ENCODE assay signal across 13 cellular contexts in genomic region chr11:69887841-69888670, GRCh38.
"Had no signal": no experiment of that assay in that cellular context is flagged by ENCODE, and none has a peak within 500 bp of the region (broad histone marks: within the 10 kb centered on the region; RNA-seq: fewer than 3 reads in every experiment).

No MANE protein-coding gene starts in this region.

- DNase-seq: upper lobe of right lung had no signal

- H3K36me3 Mint-ChIP-seq: naive thymus-derived CD4-positive, alpha-beta T cell had no signal

- H3K27ac ChIP-seq: ascending aorta, breast epithelium, epithelial cell of prostate, gastrocnemius medialis, left lung, right atrium auricular region, upper lobe of right lung had no signal

- H3K4me1 Mint-ChIP-seq: activated CD4-positive, alpha-beta T cell treated with anti-CD3 and anti-CD28 coated beads, Interleukin-2, amount 10 ng/mL, durations not matched to agents 7 days and 5 days had no signal

- H3K4me3 ChIP-seq: ascending aorta, breast epithelium, gastrocnemius medialis, left lung, right atrium auricular region, upper lobe of right lung had no signal

- H3K9me3 ChIP-seq: ascending aorta, breast epithelium, gastrocnemius medialis, left lung, right atrium auricular region, upper lobe of right lung had no signal

- H3K9me3 Mint-ChIP-seq: activated CD4-positive, alpha-beta T cell treated with anti-CD3 and anti-CD28 coated beads, Interleukin-2, amount 10 ng/mL, durations not matched to agents 7 days and 5 days; activated naive CD4-positive, alpha-beta T cell treated with anti-CD3 and anti-CD28 coated beads for 36 hours; activated T-helper 1 cell treated with anti-CD3 and anti-CD28 coated beads, Interleukin-12 subunit alpha, Interleukin-12 subunit beta, Interleukin-2, Interleukin-4 antibody, amounts not matched to agents 30 ng/mL and 10 ng/mL and 1 ng/mL, durations not matched to agents 14 hours and 24 hours and 36 hours; naive thymus-derived CD4-positive, alpha-beta T cell; stimulated activated naive CD8-positive, alpha-beta T cell treated with anti-CD3 and anti-CD28 coated beads, Interleukin-15, amount 100 ng/mL, for 72 hours had no signal

- H3K27ac Mint-ChIP-seq: activated CD4-positive, alpha-beta T cell treated with anti-CD3 and anti-CD28 coated beads, Interleukin-2, amount 10 ng/mL, durations not matched to agents 7 days and 5 days; activated naive CD4-positive, alpha-beta T cell treated with anti-CD3 and anti-CD28 coated beads for 36 hours; activated T-helper 1 cell treated with anti-CD3 and anti-CD28 coated beads, Interleukin-12 subunit alpha, Interleukin-12 subunit beta, Interleukin-2, Interleukin-4 antibody, amounts not matched to agents 30 ng/mL and 10 ng/mL and 1 ng/mL, durations not matched to agents 14 hours and 24 hours and 36 hours; naive thymus-derived CD4-positive, alpha-beta T cell; progenitor cell of endocrine pancreas; stimulated activated naive CD8-positive, alpha-beta T cell treated with anti-CD3 and anti-CD28 coated beads, Interleukin-15, amount 100 ng/mL, for 72 hours had no signal

- H3K27me3 ChIP-seq: ascending aorta, breast epithelium, right atrium auricular region had no signal

- H3K36me3 ChIP-seq: ascending aorta, breast epithelium, gastrocnemius medialis, left lung, right atrium auricular region, upper lobe of right lung had no signal

- H3K4me3 Mint-ChIP-seq: activated CD4-positive, alpha-beta T cell treated with anti-CD3 and anti-CD28 coated beads, Interleukin-2, amount 10 ng/mL, durations not matched to agents 7 days and 5 days; activated naive CD4-positive, alpha-beta T cell treated with anti-CD3 and anti-CD28 coated beads for 36 hours; activated T-helper 1 cell treated with anti-CD3 and anti-CD28 coated beads, Interleukin-12 subunit alpha, Interleukin-12 subunit beta, Interleukin-2, Interleukin-4 antibody, amounts not matched to agents 30 ng/mL and 10 ng/mL and 1 ng/mL, durations not matched to agents 14 hours and 24 hours and 36 hours; naive thymus-derived CD4-positive, alpha-beta T cell; stimulated activated naive CD8-positive, alpha-beta T cell treated with anti-CD3 and anti-CD28 coated beads, Interleukin-15, amount 100 ng/mL, for 72 hours had no signal

- H3K4me1 ChIP-seq: ascending aorta, breast epithelium, gastrocnemius medialis, left lung, right atrium auricular region had no signal
